ENCODE assay signal across 8 cellular contexts in the genomic region with DNA sequence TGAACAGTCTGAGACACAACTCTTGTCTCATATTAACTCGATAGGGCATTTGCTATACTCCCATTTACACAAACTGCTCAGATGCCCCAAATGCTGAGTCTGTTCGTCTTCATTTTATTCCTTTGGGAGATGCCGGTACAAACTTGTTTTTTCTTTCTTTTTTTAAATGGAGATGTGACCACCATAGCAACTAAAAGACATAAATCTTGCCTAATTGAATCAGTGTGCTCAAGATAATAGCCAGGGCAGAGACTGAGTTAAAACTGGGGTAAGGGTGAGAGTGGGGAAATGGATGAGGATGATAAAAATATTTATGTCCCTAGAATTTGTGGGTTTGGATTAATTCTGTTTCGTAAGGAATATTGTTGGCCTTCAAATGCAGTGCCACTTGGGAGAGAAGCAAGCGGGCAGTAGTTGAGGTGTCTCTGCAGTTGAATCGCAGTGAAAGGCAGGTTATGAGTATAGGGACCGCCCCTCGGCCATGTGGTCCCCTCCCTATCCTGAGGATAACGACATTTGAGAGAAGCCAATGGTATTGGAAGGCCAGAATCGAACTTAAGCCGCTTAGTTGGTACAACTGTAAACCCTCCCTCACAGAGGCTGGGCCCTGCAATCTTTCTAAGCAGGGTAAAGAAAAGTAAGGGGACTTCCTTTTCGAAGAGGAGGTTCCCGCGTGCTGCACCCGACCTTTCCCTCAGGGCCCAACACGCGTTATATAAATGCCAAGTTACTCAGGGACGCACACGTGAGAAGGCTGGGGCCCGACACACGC. TPM values are rescaled to one million over a fixed set of nuclear protein-coding genes. Genes with fewer than 3 reads are reported as not detected.
DNase-seq lines count a peak whose midpoint lies in the region; ATAC-seq and TF ChIP-seq lines count a peak whose summit lies in the region.

No MANE protein-coding gene starts in this region.

- ATAC-seq in GM19455 (IDR thresholded peaks at IDR 0.05; ENCODE audit: unreplicated experiment) (peak; percentile 40), HG03558 (IDR thresholded peaks at IDR 0.05; ENCODE audit: extremely low read depth, unreplicated experiment) (peak; percentile 16), heart right ventricle (peak in 7 of 8 donors; percentile 14 to 69 (median 48))

- no peaks in the 10 kb centered on the region for H3K4me1 Mint-ChIP-seq in Caco-2 (ENCODE audit: low read depth, unreplicated experiment)

- TF ChIP-seq CTCF in Caco-2 (IDR thresholded peaks at IDR 0.05; ENCODE audit: insufficient read depth in 1 of 2, low read depth in 1 of 2, low read length in 1 of 2, severe bottlenecking in 1 of 2, unreplicated experiment in 1 of 2) (no peak), heart right ventricle (IDR thresholded peaks at IDR 0.05) (no peak), retinal pigment epithelial cell (conservative IDR thresholded peaks at IDR 0.05; ENCODE audit: low read depth, low read length) (no peak)

- WGBS in heart right ventricle, 2 donors: 21 to 25% methylated on average over 21 of the region's 21 CpGs

- H3K4me3 ChIP-seq in Caco-2 (ENCODE audit: low read depth, low read length) (peak overlapping the region; percentile 63), heart right ventricle (peak overlapping the region; percentile 71 to 99 (median 96)), retinal pigment epithelial cell (ENCODE audit: low read length) (peak overlapping the region; percentile 95)

- H3K9me3 Mint-ChIP-seq in Caco-2 (ENCODE audit: unreplicated experiment): no peaks in the 10 kb centered on the region

- H3K4me3 Mint-ChIP-seq in Caco-2 (ENCODE audit: unreplicated experiment): peak overlapping the region; percentile 89

- intact Hi-C loops in Caco-2 (cut with micrococcal nuclease; ENCODE audit: unreplicated experiment) (loop anchor here (10.0 kb wide), 1 partner anchor 471 kb away; a partner anchor contains a TSS), heart right ventricle (cut with DNase I) (loop anchor here in 8 of 10 donors (2.0 to 10.0 kb wide), 9 partner anchors 36 to 241 kb away; no protein-coding TSS in a partner anchor)

- peaks cover 6% of the 10 kb centered on the region for H3K36me3 Mint-ChIP-seq in Caco-2 (ENCODE audit: insufficient read depth, unreplicated experiment)

- peak overlapping the region in 9 of 10 donors; percentile 87 to 96 (median 90) for H3K27ac ChIP-seq in heart right ventricle

- BruUV-seq in Caco-2 (replicated peaks; lab: Mats Ljungman, UMichigan): TSS peak; percentile 48

- no peaks in the 10 kb centered on the region for H3K9me3 ChIP-seq in Caco-2
- H3K9me3 ChIP-seq in heart right ventricle: no peaks in the 10 kb centered on the region

- DNase-seq in Caco-2: peak; percentile 47 to 59
- DNase-seq in NOMO-1 (lab: John Stamatoyannopoulos, UW; ENCODE audit: unreplicated experiment in 2 of 2): peak; percentile 49 to 64
- peak; percentile 67 for DNase-seq in activated naive CD4-positive, alpha-beta T cell treated with Interleukin-2 at 50 U/mL for 16 hours
- peak in 1 of 2 donors; percentile 37 for DNase-seq in heart right ventricle
- DNase-seq in retinal pigment epithelial cell (ENCODE audit: low read depth): peak; percentile 52
- no peak for DNase-seq in kidney glomerular epithelial cell (lab: John Stamatoyannopoulos, UW)

- peak overlapping the region; percentile 89 for H3K27ac Mint-ChIP-seq in Caco-2 (ENCODE audit: unreplicated experiment)

- POLR2A ChIA-PET in Caco-2 (lab: Charles Lee): no interaction called here

- H3K27me3 Mint-ChIP-seq in Caco-2 (ENCODE audit: insufficient read depth, unreplicated experiment): no peaks in the 10 kb centered on the region

- H3K27me3 ChIP-seq in Caco-2 (replicated peaks; ENCODE audit: control insufficient read depth, insufficient read depth, low read length) (no peaks in the 10 kb centered on the region), heart right ventricle (no peaks in the 10 kb centered on the region)

- no peaks in the 10 kb centered on the region for H3K36me3 ChIP-seq in Caco-2 (ENCODE audit: control insufficient read depth, insufficient read depth, low read length)
- H3K36me3 ChIP-seq in heart right ventricle: peaks cover 0 to 4% (median 0%) of the 10 kb centered on the region in 9 donors

- CTCF ChIA-PET in Caco-2 (lab: Charles Lee): no interaction called here

- H3K4me1 ChIP-seq in Caco-2 (peaks cover 6% of the 10 kb centered on the region; the same call in 1 of the 2 replicates), heart right ventricle (peaks cover 0 to 47% (median 17%) of the 10 kb centered on the region in 9 donors)

RNA-seq across cellular contexts. Expression of a gene that starts 0.8 kb away (rescaled TPM):
- 8.4 and 10.8 TPM in 2 replicates for total RNA-seq in Caco-2 (2022)
- 1 to 10 TPM; 2.4 to 6.6 (median 4.5) TPM for total RNA-seq in heart right ventricle
- polyA plus RNA-seq in heart right ventricle: 1 to 10 TPM; 1.7 to 2.2 TPM
